Comparison of ENCODE assay signal across 1 cellular context in the genomic region with DNA sequence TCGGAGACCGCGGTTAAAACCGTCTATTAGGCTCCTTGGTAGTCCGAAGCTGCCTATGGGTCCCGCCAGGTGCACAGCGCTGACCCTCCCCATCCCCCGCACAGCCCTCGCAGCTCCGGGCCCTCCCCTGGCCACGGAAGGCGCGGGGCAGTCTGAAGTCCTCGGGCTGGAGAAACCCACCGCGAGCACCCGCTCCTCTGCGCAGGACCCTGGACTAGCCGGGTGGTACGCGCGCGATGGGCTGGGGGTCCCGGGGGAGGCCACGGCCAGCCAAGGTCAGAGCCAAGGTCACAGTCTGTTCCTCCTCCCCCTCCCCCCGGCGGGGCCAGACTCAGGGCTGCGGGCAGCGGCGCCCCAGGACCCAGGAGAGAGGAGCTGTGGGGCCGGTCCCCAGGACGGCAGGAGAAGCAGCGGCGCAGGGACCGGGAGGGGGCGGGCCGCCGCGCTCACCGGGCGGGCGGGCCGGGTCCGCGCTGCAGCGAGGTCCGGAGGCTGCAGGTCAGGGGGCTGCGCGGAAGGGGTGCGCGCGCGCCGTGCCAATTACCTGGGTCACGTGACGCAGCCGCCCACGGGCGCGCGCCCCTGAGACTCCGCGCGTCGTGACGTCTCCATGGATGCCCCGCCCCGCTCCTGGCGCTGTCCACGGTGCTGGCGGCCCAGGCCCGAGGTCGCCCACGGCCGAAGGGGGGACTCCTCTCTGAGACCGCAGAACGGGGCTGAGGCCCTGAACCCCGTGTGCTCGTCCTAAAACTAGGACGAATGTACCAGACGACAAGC.
TF ChIP-seq lines count a peak whose summit lies in the region.

OGDHL (minus strand) TSS at position 535 of the 777 bp plus-strand sequence. CDS start 3,731 bp downstream, outside the sequence.

TF ChIP-seq in HepG2, 621 proteins besides CTCF, POLR2A, EP300 and RAD21 (continued from another document and continues in another):
- TF ChIP-seq KLF11 (CRISPR knock-in tag; IDR thresholded peaks at IDR 0.05) (peak; percentile 98), ZMAT5 (CRISPR knock-in tag; IDR thresholded peaks at IDR 0.05; ENCODE audit: borderline replicate concordance, low read depth) (no peak), ZNF3 (CRISPR knock-in tag; IDR thresholded peaks at IDR 0.05) (no peak), ZNF775 (CRISPR knock-in tag; IDR thresholded peaks at IDR 0.05; ENCODE audit: borderline replicate concordance) (no peak), ONECUT2 (CRISPR knock-in tag; IDR thresholded peaks at IDR 0.05) (0 out of 2 replicates have a peak, but pooled peaks have one; percentile 45), ZMYM2 (CRISPR knock-in tag; IDR thresholded peaks at IDR 0.05) (no peak), ZNF614 (CRISPR knock-in tag; IDR thresholded peaks at IDR 0.05; ENCODE audit: borderline replicate concordance) (peak; percentile 93; the same call in 1 of the 2 replicates), ZNF556 (CRISPR knock-in tag; IDR thresholded peaks at IDR 0.05; ENCODE audit: borderline replicate concordance) (no peak; the same call in 1 of the 2 replicates), NFRKB (IDR thresholded peaks at IDR 0.05) (no peak), PTBP1 (IDR thresholded peaks at IDR 0.05; ENCODE audit: low read depth, low read length, poor library complexity, severe bottlenecking) (no peak), NR3C1 (CRISPR knock-in tag; IDR thresholded peaks at IDR 0.05) (no peak), GABPA (IDR thresholded peaks at IDR 0.05; ENCODE audit: low read depth, low read length) (no peak), GABPA (CRISPR knock-in tag; IDR thresholded peaks at IDR 0.05; ENCODE audit: low read depth) (peak; percentile 23; the same call in 1 of the 2 replicates), MATR3 (CRISPR knock-in tag; IDR thresholded peaks at IDR 0.05) (no peak), CREB1 (IDR thresholded peaks at IDR 0.05) (peak; percentile 80), CREB1 (CRISPR knock-in tag; IDR thresholded peaks at IDR 0.05) (peak; percentile 49), ZFP41 (CRISPR knock-in tag; IDR thresholded peaks at IDR 0.05; ENCODE audit: borderline replicate concordance) (peak; percentile 86; the same call in 1 of the 2 replicates), ATF7 (IDR thresholded peaks at IDR 0.05) (no peak), ATF7 (CRISPR knock-in tag; IDR thresholded peaks at IDR 0.05) (no peak), MAZ (IDR thresholded peaks at IDR 0.05; ENCODE audit: borderline replicate concordance, low read depth, low read length) (no peak), MAZ (CRISPR knock-in tag; IDR thresholded peaks at IDR 0.05; ENCODE audit: low read depth) (peak; percentile 94), ZNF562 (CRISPR knock-in tag; IDR thresholded peaks at IDR 0.05; ENCODE audit: borderline replicate concordance) (peak; percentile 72; the same call in 1 of the 2 replicates), ZZZ3 (CRISPR knock-in tag; IDR thresholded peaks at IDR 0.05; ENCODE audit: borderline replicate concordance) (peak; percentile 55; the same call in 1 of the 2 replicates), IKZF1 (IDR thresholded peaks at IDR 0.05) (no peak), PRPF4 (IDR thresholded peaks at IDR 0.05; ENCODE audit: low read depth, low read length, poor library complexity, severe bottlenecking) (no peak), BCL6 (CRISPR knock-in tag; IDR thresholded peaks at IDR 0.05) (peak; percentile 71; the same call in 1 of the 2 replicates), MED13 (CRISPR knock-in tag; IDR thresholded peaks at IDR 0.05) (peak; percentile 92), ZNF333 (CRISPR knock-in tag; IDR thresholded peaks at IDR 0.05; ENCODE audit: borderline replicate concordance) (peak; percentile 93; the same call in 1 of the 2 replicates), ZFYVE20 (CRISPR knock-in tag; IDR thresholded peaks at IDR 0.05; ENCODE audit: borderline replicate concordance, low read depth) (peak; percentile 97; the same call in 1 of the 2 replicates), PHF21A (CRISPR knock-in tag; IDR thresholded peaks at IDR 0.05) (peak; percentile 31; the same call in 1 of the 2 replicates), ZNF10 (CRISPR knock-in tag; IDR thresholded peaks at IDR 0.05; ENCODE audit: borderline replicate concordance, low read depth) (no peak), ZNF276 (CRISPR knock-in tag; IDR thresholded peaks at IDR 0.05; ENCODE audit: low read depth) (no peak), ELK4 (CRISPR knock-in tag; IDR thresholded peaks at IDR 0.05; ENCODE audit: borderline replicate concordance) (no peak), KLF12 (CRISPR knock-in tag; IDR thresholded peaks at IDR 0.05; ENCODE audit: borderline replicate concordance) (peak; percentile 90), TAF1 (CRISPR knock-in tag; IDR thresholded peaks at IDR 0.05) (peak; percentile 52), REXO4 (CRISPR knock-in tag; IDR thresholded peaks at IDR 0.05; ENCODE audit: borderline replicate concordance) (peak; percentile 90; the same call in 1 of the 2 replicates), ZNF747 (CRISPR knock-in tag; IDR thresholded peaks at IDR 0.05; ENCODE audit: borderline replicate concordance) (peak; percentile 80; the same call in 1 of the 2 replicates), SP1 (IDR thresholded peaks at IDR 0.05) (no peak), SP1 (CRISPR knock-in tag; IDR thresholded peaks at IDR 0.05) (peak; percentile 98), DRAP1 (CRISPR knock-in tag; IDR thresholded peaks at IDR 0.05) (peak; percentile 70), SALL2 (CRISPR knock-in tag; IDR thresholded peaks at IDR 0.05) (peak; percentile 97), RAD51 (IDR thresholded peaks at IDR 0.05; ENCODE audit: borderline replicate concordance) (peak; percentile 90), TFDP1 (CRISPR knock-in tag; IDR thresholded peaks at IDR 0.05; ENCODE audit: borderline replicate concordance) (peak; percentile 75; the same call in 1 of the 2 replicates), SAFB2 (CRISPR knock-in tag; IDR thresholded peaks at IDR 0.05; ENCODE audit: borderline replicate concordance, low read depth) (peak; percentile 94; the same call in 1 of the 2 replicates), ATF5 (CRISPR knock-in tag; IDR thresholded peaks at IDR 0.05; ENCODE audit: low read depth) (peak; percentile 87; the same call in 1 of the 2 replicates), SP5 (CRISPR knock-in tag; IDR thresholded peaks at IDR 0.05; ENCODE audit: borderline replicate concordance, low read depth) (peak; percentile 77; the same call in 1 of the 2 replicates), ZNF550 (CRISPR knock-in tag; IDR thresholded peaks at IDR 0.05; ENCODE audit: borderline replicate concordance) (no peak), ZNF883 (CRISPR knock-in tag; IDR thresholded peaks at IDR 0.05; ENCODE audit: not compliant biosample characterization) (peak; percentile 98), ZNF282 (IDR thresholded peaks at IDR 0.05; ENCODE audit: partially characterized antibody) (no peak)
- TF ChIP-seq, protein P1, sequence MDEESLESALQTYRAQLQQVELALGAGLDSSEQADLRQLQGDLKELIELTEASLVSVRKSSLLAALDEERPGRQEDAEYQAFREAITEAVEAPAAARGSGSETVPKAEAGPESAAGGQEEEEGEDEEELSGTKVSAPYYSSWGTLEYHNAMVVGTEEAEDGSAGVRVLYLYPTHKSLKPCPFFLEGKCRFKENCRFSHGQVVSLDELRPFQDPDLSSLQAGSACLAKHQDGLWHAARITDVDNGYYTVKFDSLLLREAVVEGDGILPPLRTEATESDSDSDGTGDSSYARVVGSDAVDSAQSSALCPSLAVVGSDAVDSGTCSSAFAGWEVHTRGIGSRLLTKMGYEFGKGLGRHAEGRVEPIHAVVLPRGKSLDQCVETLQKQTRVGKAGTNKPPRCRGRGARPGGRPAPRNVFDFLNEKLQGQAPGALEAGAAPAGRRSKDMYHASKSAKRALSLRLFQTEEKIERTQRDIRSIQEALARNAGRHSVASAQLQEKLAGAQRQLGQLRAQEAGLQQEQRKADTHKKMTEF (CRISPR knock-in tag; IDR thresholded peaks at IDR 0.05), result peak; percentile 79; the same call in 1 of the 2 replicates
- TF ChIP-seq, protein P2, sequence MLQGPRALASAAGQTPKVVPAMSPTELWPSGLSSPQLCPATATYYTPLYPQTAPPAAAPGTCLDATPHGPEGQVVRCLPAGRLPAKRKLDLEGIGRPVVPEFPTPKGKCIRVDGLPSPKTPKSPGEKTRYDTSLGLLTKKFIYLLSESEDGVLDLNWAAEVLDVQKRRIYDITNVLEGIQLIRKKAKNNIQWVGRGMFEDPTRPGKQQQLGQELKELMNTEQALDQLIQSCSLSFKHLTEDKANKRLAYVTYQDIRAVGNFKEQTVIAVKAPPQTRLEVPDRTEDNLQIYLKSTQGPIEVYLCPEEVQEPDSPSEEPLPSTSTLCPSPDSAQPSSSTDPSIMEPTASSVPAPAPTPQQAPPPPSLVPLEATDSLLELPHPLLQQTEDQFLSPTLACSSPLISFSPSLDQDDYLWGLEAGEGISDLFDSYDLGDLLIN (CRISPR knock-in tag; IDR thresholded peaks at IDR 0.05; ENCODE audit: borderline replicate concordance), result peak; percentile 94; the same call in 1 of the 2 replicates
- TF ChIP-seq, protein P3, sequence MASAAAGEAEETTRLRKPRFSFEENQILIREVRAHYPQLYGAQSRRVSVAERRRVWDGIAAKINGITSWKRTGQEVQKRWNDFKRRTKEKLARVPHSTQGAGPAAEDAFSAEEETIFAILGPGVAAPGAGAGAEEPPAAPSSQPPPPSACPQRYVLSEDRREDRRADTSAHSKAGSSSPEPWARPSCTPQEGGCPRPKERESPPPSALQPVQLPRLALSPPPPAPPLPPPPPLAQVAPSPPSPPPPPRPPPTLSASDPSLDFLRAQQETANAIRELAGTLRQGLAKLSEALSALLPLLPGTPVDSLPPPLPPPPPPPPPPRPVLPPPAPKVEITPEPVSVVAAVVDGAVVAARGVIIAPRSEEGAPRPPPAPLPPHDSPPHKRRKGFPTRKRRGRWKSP (CRISPR knock-in tag; IDR thresholded peaks at IDR 0.05), result 0 out of 2 replicates have a peak, but pooled peaks have one; percentile 80
- TF ChIP-seq, protein P4, sequence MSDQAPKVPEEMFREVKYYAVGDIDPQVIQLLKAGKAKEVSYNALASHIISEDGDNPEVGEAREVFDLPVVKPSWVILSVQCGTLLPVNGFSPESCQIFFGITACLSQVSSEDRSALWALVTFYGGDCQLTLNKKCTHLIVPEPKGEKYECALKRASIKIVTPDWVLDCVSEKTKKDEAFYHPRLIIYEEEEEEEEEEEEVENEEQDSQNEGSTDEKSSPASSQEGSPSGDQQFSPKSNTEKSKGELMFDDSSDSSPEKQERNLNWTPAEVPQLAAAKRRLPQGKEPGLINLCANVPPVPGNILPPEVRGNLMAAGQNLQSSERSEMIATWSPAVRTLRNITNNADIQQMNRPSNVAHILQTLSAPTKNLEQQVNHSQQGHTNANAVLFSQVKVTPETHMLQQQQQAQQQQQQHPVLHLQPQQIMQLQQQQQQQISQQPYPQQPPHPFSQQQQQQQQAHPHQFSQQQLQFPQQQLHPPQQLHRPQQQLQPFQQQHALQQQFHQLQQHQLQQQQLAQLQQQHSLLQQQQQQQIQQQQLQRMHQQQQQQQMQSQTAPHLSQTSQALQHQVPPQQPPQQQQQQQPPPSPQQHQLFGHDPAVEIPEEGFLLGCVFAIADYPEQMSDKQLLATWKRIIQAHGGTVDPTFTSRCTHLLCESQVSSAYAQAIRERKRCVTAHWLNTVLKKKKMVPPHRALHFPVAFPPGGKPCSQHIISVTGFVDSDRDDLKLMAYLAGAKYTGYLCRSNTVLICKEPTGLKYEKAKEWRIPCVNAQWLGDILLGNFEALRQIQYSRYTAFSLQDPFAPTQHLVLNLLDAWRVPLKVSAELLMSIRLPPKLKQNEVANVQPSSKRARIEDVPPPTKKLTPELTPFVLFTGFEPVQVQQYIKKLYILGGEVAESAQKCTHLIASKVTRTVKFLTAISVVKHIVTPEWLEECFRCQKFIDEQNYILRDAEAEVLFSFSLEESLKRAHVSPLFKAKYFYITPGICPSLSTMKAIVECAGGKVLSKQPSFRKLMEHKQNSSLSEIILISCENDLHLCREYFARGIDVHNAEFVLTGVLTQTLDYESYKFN (CRISPR knock-in tag; conservative IDR thresholded peaks at IDR 0.05), result 0 out of 2 replicates have a peak, but pooled peaks have one; percentile 22
